In genomic region chr2:16218651-16219050, GRCh38 we compare ENCODE assay signal across 8 cellular contexts.
DNase-seq lines count a peak whose midpoint lies in the region; ATAC-seq, FAIRE-seq and TF ChIP-seq lines count a peak whose summit lies in the region.
"Had no signal": no experiment of that assay in that cellular context is flagged by ENCODE, and none has a peak within 500 bp of the region (broad histone marks: within the 10 kb centered on the region; RNA-seq: fewer than 3 reads in every experiment).

No MANE protein-coding gene starts in this region.

- H3K4me3 Mint-ChIP-seq in nephron, result no peak overlapping the region

- DNase-seq in GM10248 (ENCODE audit: extremely low spot score) (peak; percentile 37), WERI-Rb-1 (peak; percentile 78), activated gamma-delta T cell (lab: John Stamatoyannopoulos, UW) (no peak), frontal cortex (ENCODE audit: low spot score in 2 of 2) (no peak), vagina (ENCODE audit: extremely low spot score in 2 of 2) (no peak)
- DNase-seq: activated CD4-positive, CD25-positive, alpha-beta regulatory T cell had no signal

- CTCF ChIA-PET in GM10248 (lab: Yijun Ruan, JAX), result interaction anchor here (1.0 to 1.7 kb wide), 3 partner anchors 31 to 288 kb away, joined by 3 to 5 read pairs (median 3); no protein-coding TSS in a partner anchor

- no peak overlapping the region for H3K27ac ChIP-seq in WERI-Rb-1
- no peak overlapping the region for H3K27ac ChIP-seq in vagina

- H3K36me3 Mint-ChIP-seq in nephron (ENCODE audit: low read depth), result no peaks in the 10 kb centered on the region

- no peak for TF ChIP-seq POLR2A in vagina (IDR thresholded peaks at IDR 0.05)

- H3K4me3 ChIP-seq in WERI-Rb-1 (ENCODE audit: low read depth, low read length) (no peak overlapping the region), vagina (no peak overlapping the region)

- H3K9me3 Mint-ChIP-seq in nephron, result no peaks in the 10 kb centered on the region

- ATAC-seq in HG03432 (IDR thresholded peaks at IDR 0.05; ENCODE audit: unreplicated experiment), result peak; percentile 59

- H3K4me1 Mint-ChIP-seq in nephron, result peaks cover 30% of the 10 kb centered on the region

- H3K9me3 ChIP-seq in WERI-Rb-1 (ENCODE audit: severe bottlenecking) (no peaks in the 10 kb centered on the region), vagina (no peaks in the 10 kb centered on the region)

- peaks cover 12% of the 10 kb centered on the region for H3K27me3 Mint-ChIP-seq in nephron (ENCODE audit: low read depth)

- no peaks in the 10 kb centered on the region for H3K4me1 ChIP-seq in vagina

- TF ChIP-seq CTCF in GM10248 (IDR thresholded peaks at IDR 0.05; ENCODE audit: control extremely low read depth, extremely low read depth, low read depth, missing control alignments) (no peak), WERI-Rb-1 (IDR thresholded peaks at IDR 0.05; ENCODE audit: low read depth, low read length) (peak; percentile 84), nephron (IDR thresholded peaks at IDR 0.05; ENCODE audit: unreplicated experiment in 3 of 3) (peak; percentile 24 to 39 (median 32)), vagina (IDR thresholded peaks at IDR 0.05) (no peak)

- intact Hi-C loops in vagina (cut with DNase I), result no loop called here

- no peak for FAIRE-seq in frontal cortex (lab: Jason Lieb, UNC)

- H3K27me3 ChIP-seq in WERI-Rb-1 (ENCODE audit: insufficient read depth, low read depth, severe bottlenecking), result no peaks in the 10 kb centered on the region
- H3K27me3 ChIP-seq in vagina, result no peaks in the 10 kb centered on the region

- H3K36me3 ChIP-seq in WERI-Rb-1 (no peaks in the 10 kb centered on the region), vagina (no peaks in the 10 kb centered on the region)

- POLR2A ChIA-PET in GM10248 (lab: Yijun Ruan, JAX), result no interaction called here

- H3K27ac Mint-ChIP-seq in nephron, result no peak overlapping the region

Comparison
In these comparisons a context has a peak if more than half of its experiments do, and no peak if none do; other contexts are left out.
1. DNase-seq: peak in GM10248 (single experiment) and WERI-Rb-1 (single experiment); none in activated gamma-delta T cell (single experiment), frontal cortex (0 of 2) and vagina (0 of 2).
2. CTCF ChIP-seq: peak in WERI-Rb-1 (single experiment) and nephron (3 of 3); none in GM10248 (single experiment) and vagina (0 of 3).